Comparison of ENCODE assay signal across 28 cellular contexts in the genomic region with DNA sequence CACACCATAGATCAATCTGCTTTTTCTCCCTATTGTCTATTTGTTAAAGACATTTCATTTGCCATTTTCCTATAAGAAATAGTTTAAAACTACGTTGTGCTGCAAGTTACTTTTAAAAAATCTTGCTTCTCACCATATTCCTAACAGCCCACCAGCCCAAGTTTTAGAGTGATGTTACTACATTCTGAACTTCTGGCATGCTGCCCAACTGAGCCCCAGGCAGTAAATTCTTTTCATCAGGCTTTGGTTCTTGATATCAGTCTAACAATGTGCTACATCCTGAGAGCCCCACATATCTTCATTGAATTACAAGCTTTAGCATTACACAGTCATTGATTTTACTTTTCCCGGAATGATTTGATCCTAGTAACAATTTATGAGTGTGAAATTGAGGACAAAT.
"Had no signal": no experiment of that assay in that cellular context is flagged by ENCODE, and none has a peak within 500 bp of the region (broad histone marks: within the 10 kb centered on the region; RNA-seq: fewer than 3 reads in every experiment).

No MANE protein-coding gene starts in this region.

- H3K36me3 ChIP-seq: gastroesophageal sphincter, heart left ventricle, ovary, sigmoid colon, suprapubic skin, transverse colon, upper lobe of right lung, uterus had no signal

- ATAC-seq: esophagus mucosa; gastroesophageal sphincter; heart left ventricle; left lobe of liver; naive thymus-derived CD4-positive, alpha-beta T cell; psoas muscle; right cardiac atrium; stimulated activated naive B cell treated with anti-CD40 and anti-IgM and Interleukin-4, amounts not matched to agents 10 μg/mL and 1 μg/mL and 100 μg/mL, for 72 hours; upper lobe of right lung had no signal

- DNase-seq: cerebellar nuclear complex; cortex of kidney; dorsolateral prefrontal cortex; effector CD4-positive, alpha-beta T cell; foreskin fibroblast; heart left ventricle; hippocampal formation; islet precursor cell; kidney glomerular epithelial cell; midbrain; naive thymus-derived CD4-positive, alpha-beta T cell; occipital lobe; ovary; posterior cingulate gyrus; psoas muscle; right cardiac atrium; sigmoid colon; stimulated activated CD4-positive, alpha-beta T cell treated with anti-CD3 and anti-CD28 coated beads, Interleukin-4, amount 100 ng/mL, for 4 hours; stimulated activated naive B cell treated with anti-CD40 and anti-IgM and Interleukin-4, amounts not matched to agents 10 μg/mL and 1 μg/mL and 100 μg/mL, for 72 hours; transverse colon; upper lobe of right lung; uterus had no signal

- H3K27ac ChIP-seq: dorsolateral prefrontal cortex, epithelial cell of prostate, gastroesophageal sphincter, heart left ventricle, ovary, psoas muscle, sigmoid colon, suprapubic skin, transverse colon, upper lobe of right lung, uterus had no signal

- H3K4me3 ChIP-seq: dorsolateral prefrontal cortex, gastroesophageal sphincter, heart left ventricle, lung, ovary, psoas muscle, sigmoid colon, suprapubic skin, transverse colon, upper lobe of right lung, uterus had no signal

- H3K4me1 ChIP-seq: gastroesophageal sphincter, heart left ventricle, psoas muscle, sigmoid colon, suprapubic skin, transverse colon, upper lobe of right lung, uterus had no signal

- H3K27me3 ChIP-seq: gastroesophageal sphincter, heart left ventricle, ovary, sigmoid colon, suprapubic skin, transverse colon, upper lobe of right lung, uterus had no signal
